ENCODE assay signal across 32 cellular contexts in genomic region chr19:23294141-23294540, GRCh38. TPM values are rescaled to one million over a fixed set of nuclear protein-coding genes. Genes with fewer than 3 reads are reported as not detected.
DNase-seq lines count a peak whose midpoint lies in the region; ATAC-seq and TF ChIP-seq lines count a peak whose summit lies in the region.
"Had no signal": no experiment of that assay in that cellular context is flagged by ENCODE, and none has a peak within 500 bp of the region (broad histone marks: within the 10 kb centered on the region; RNA-seq: fewer than 3 reads in every experiment).

No MANE protein-coding gene starts in this region.

- no peak overlapping the region for H3K27ac ChIP-seq in esophagus muscularis mucosa (replicated peaks in 1 of 4)
- no peak overlapping the region for H3K27ac ChIP-seq in CD8-positive, alpha-beta memory T cell (ENCODE audit: low read depth, low read length)
- H3K27ac ChIP-seq: 22Rv1; A549; BLaER1; BLaER1 treated with 17β-estradiol and CSF1 and Interleukin-3, amounts not matched to agents 10 nM and 100 nM; C4-2B had no signal

- DNase-seq in DMS79 treated with DMSO at 0.1 percent for 48 hours (lab: John Stamatoyannopoulos, UW) (peak; percentile 8), DMS79 (lab: John Stamatoyannopoulos, UW) (no peak), natural killer cell (no peak), esophagus muscularis mucosa (ENCODE audit: extremely low spot score) (peak; percentile 64), T-helper 1 cell (no peak)
- no peak for DNase-seq in natural killer cell treated with Interleukin-12 subunit alpha and Interleukin-12 subunit beta and Interleukin-15 and Interleukin-18, amount 100 ng/mL, for 72 hours (ENCODE audit: low spot score)
- no peak for DNase-seq in CD8-positive, alpha-beta memory T cell
- DNase-seq: 8988T; ACHN; AML-193; BE2C; C1 segment of cervical spinal cord; Caco-2; Calu3; CD4-positive, alpha-beta memory T cell; CD4-positive, alpha-beta T cell; CD4-positive, CD25-positive, alpha-beta regulatory T cell; CD8-positive, alpha-beta T cell; COR-L47; DMS 273 treated with DMSO at 0.1 percent for 48 hours; DMS153; DMS53; DND-41; EL had no signal

- TF ChIP-seq EP300 in esophagus muscularis mucosa (IDR thresholded peaks at IDR 0.05), result no peak

- no peak overlapping the region for H3K4me3 Mint-ChIP-seq in natural killer cell treated with Interleukin-12 subunit alpha and Interleukin-12 subunit beta and Interleukin-15 and Interleukin-18, amount 100 ng/mL, for 72 hours
- no peak overlapping the region for H3K4me3 Mint-ChIP-seq in natural killer cell
- H3K4me3 Mint-ChIP-seq in stimulated activated memory B cell treated with anti-CD40 and anti-IgM and Interleukin-4, amounts not matched to agents 10 μg/mL and 1 μg/mL and 100 μg/mL, for 72 hours, result no peak overlapping the region
- H3K4me3 Mint-ChIP-seq in CD8-positive, alpha-beta memory T cell, result no peak overlapping the region
- H3K4me3 Mint-ChIP-seq: B cell; CD14-positive monocyte; CD4-positive, alpha-beta memory T cell; CD4-positive, alpha-beta T cell; CD4-positive, CD25-positive, alpha-beta regulatory T cell; CD8-positive, alpha-beta T cell had no signal

- POLR2A ChIA-PET in CD8-positive, alpha-beta memory T cell (lab: Charles Lee), result no interaction called here

- H3K4me1 Mint-ChIP-seq in natural killer cell treated with Interleukin-12 subunit alpha and Interleukin-12 subunit beta and Interleukin-15 and Interleukin-18, amount 100 ng/mL, for 72 hours (ENCODE audit: low read depth in 2 of 2), result no peaks in the 10 kb centered on the region
- no peaks in the 10 kb centered on the region for H3K4me1 Mint-ChIP-seq in natural killer cell
- no peaks in the 10 kb centered on the region for H3K4me1 Mint-ChIP-seq in stimulated activated memory B cell treated with anti-CD40 and anti-IgM and Interleukin-4, amounts not matched to agents 10 μg/mL and 1 μg/mL and 100 μg/mL, for 72 hours
- H3K4me1 Mint-ChIP-seq in CD8-positive, alpha-beta memory T cell, result no peaks in the 10 kb centered on the region
- H3K4me1 Mint-ChIP-seq: B cell; CD14-positive monocyte; CD4-positive, alpha-beta memory T cell; CD4-positive, CD25-positive, alpha-beta regulatory T cell had no signal

- no peaks in the 10 kb centered on the region for H3K27me3 Mint-ChIP-seq in natural killer cell treated with Interleukin-12 subunit alpha and Interleukin-12 subunit beta and Interleukin-15 and Interleukin-18, amount 100 ng/mL, for 72 hours
- H3K27me3 Mint-ChIP-seq in natural killer cell (ENCODE audit: low read depth in 2 of 2), result no peaks in the 10 kb centered on the region
- no peaks in the 10 kb centered on the region for H3K27me3 Mint-ChIP-seq in stimulated activated memory B cell treated with anti-CD40 and anti-IgM and Interleukin-4, amounts not matched to agents 10 μg/mL and 1 μg/mL and 100 μg/mL, for 72 hours
- H3K27me3 Mint-ChIP-seq in CD8-positive, alpha-beta memory T cell, result no peaks in the 10 kb centered on the region
- H3K27me3 Mint-ChIP-seq: B cell; CD4-positive, alpha-beta memory T cell; CD4-positive, alpha-beta T cell; CD4-positive, CD25-positive, alpha-beta regulatory T cell had no signal

- no peak for TF ChIP-seq CTCF in natural killer cell (IDR thresholded peaks at IDR 0.05)
- no peak for TF ChIP-seq CTCF in esophagus muscularis mucosa (IDR thresholded peaks at IDR 0.05)

- no peaks in the 10 kb centered on the region for H3K36me3 Mint-ChIP-seq in natural killer cell treated with Interleukin-12 subunit alpha and Interleukin-12 subunit beta and Interleukin-15 and Interleukin-18, amount 100 ng/mL, for 72 hours
- H3K36me3 Mint-ChIP-seq in natural killer cell, result peaks cover under 1% of the 10 kb centered on the region
- H3K36me3 Mint-ChIP-seq in stimulated activated memory B cell treated with anti-CD40 and anti-IgM and Interleukin-4, amounts not matched to agents 10 μg/mL and 1 μg/mL and 100 μg/mL, for 72 hours, result no peaks in the 10 kb centered on the region
- H3K36me3 Mint-ChIP-seq in CD8-positive, alpha-beta memory T cell, result no peaks in the 10 kb centered on the region
- H3K36me3 Mint-ChIP-seq: CD4-positive, alpha-beta memory T cell; CD8-positive, alpha-beta T cell had no signal

- CTCF ChIA-PET in CD8-positive, alpha-beta memory T cell (lab: Charles Lee), result no interaction called here

- H3K9me3 ChIP-seq in esophagus muscularis mucosa, result no peaks in the 10 kb centered on the region
- no peaks in the 10 kb centered on the region for H3K9me3 ChIP-seq in CD8-positive, alpha-beta memory T cell (ENCODE audit: low read length)
- H3K9me3 ChIP-seq: BE2C, Caco-2 had no signal

- H3K4me3 ChIP-seq in esophagus muscularis mucosa, result no peak overlapping the region
- no peak overlapping the region for H3K4me3 ChIP-seq in CD8-positive, alpha-beta memory T cell (ENCODE audit: low read length)
- H3K4me3 ChIP-seq: A549; BLaER1; BLaER1 treated with 17β-estradiol and CSF1 and Interleukin-3, amounts not matched to agents 10 nM and 100 nM had no signal

- no peak overlapping the region for H3K27ac Mint-ChIP-seq in natural killer cell treated with Interleukin-12 subunit alpha and Interleukin-12 subunit beta and Interleukin-15 and Interleukin-18, amount 100 ng/mL, for 72 hours
- no peak overlapping the region for H3K27ac Mint-ChIP-seq in natural killer cell
- H3K27ac Mint-ChIP-seq in stimulated activated memory B cell treated with anti-CD40 and anti-IgM and Interleukin-4, amounts not matched to agents 10 μg/mL and 1 μg/mL and 100 μg/mL, for 72 hours, result no peak overlapping the region
- no peak overlapping the region for H3K27ac Mint-ChIP-seq in CD8-positive, alpha-beta memory T cell
- H3K27ac Mint-ChIP-seq: B cell; CD14-positive monocyte; CD4-positive, alpha-beta memory T cell; CD4-positive, alpha-beta T cell; CD4-positive, CD25-positive, alpha-beta regulatory T cell; CD8-positive, alpha-beta T cell had no signal

- ATAC-seq in natural killer cell treated with Interleukin-12 subunit alpha and Interleukin-12 subunit beta and Interleukin-15 and Interleukin-18, amount 100 ng/mL, for 72 hours, result peak; percentile 44 to 50
- ATAC-seq in natural killer cell, result no peak
- peak; percentile 58 for ATAC-seq in stimulated activated memory B cell treated with anti-CD40 and anti-IgM and Interleukin-4, amounts not matched to agents 10 μg/mL and 1 μg/mL and 100 μg/mL, for 72 hours
- ATAC-seq: A549; CD8-positive, alpha-beta T cell had no signal

- H3K9me3 Mint-ChIP-seq in natural killer cell treated with Interleukin-12 subunit alpha and Interleukin-12 subunit beta and Interleukin-15 and Interleukin-18, amount 100 ng/mL, for 72 hours, result peaks cover 8% of the 10 kb centered on the region
- no peaks in the 10 kb centered on the region for H3K9me3 Mint-ChIP-seq in natural killer cell
- H3K9me3 Mint-ChIP-seq in stimulated activated memory B cell treated with anti-CD40 and anti-IgM and Interleukin-4, amounts not matched to agents 10 μg/mL and 1 μg/mL and 100 μg/mL, for 72 hours, result peaks cover 2% of the 10 kb centered on the region
- peaks cover 0 to 5% (median 1%) of the 10 kb centered on the region in 5 donors for H3K9me3 Mint-ChIP-seq in CD8-positive, alpha-beta memory T cell

- intact Hi-C loops in natural killer cell (cut with micrococcal nuclease) (no loop called here), esophagus muscularis mucosa (cut with DNase I) (no loop called here)

- no peak for TF ChIP-seq POLR2A in esophagus muscularis mucosa (IDR thresholded peaks at IDR 0.05; ENCODE audit: low read depth)

- WGBS in esophagus muscularis mucosa, result 77% methylated on average over 4 of the region's 4 CpGs

- H3K27me3 ChIP-seq in esophagus muscularis mucosa, result no peaks in the 10 kb centered on the region
- H3K27me3 ChIP-seq in CD8-positive, alpha-beta memory T cell (ENCODE audit: insufficient read depth, low read length, poor library complexity, severe bottlenecking), result no peaks in the 10 kb centered on the region
- H3K27me3 ChIP-seq: BE2C; BLaER1; BLaER1 treated with 17β-estradiol and CSF1 and Interleukin-3, amounts not matched to agents 10 nM and 100 nM had no signal

- H3K4me1 ChIP-seq in esophagus muscularis mucosa, result no peaks in the 10 kb centered on the region
- no peaks in the 10 kb centered on the region for H3K4me1 ChIP-seq in CD8-positive, alpha-beta memory T cell (ENCODE audit: insufficient read depth, low read length)
- H3K4me1 ChIP-seq: A549; BE2C; BLaER1; BLaER1 treated with 17β-estradiol and CSF1 and Interleukin-3, amounts not matched to agents 10 nM and 100 nM; Caco-2 had no signal

- H3K36me3 ChIP-seq in esophagus muscularis mucosa, result no peaks in the 10 kb centered on the region
- H3K36me3 ChIP-seq in CD8-positive, alpha-beta memory T cell (ENCODE audit: insufficient read depth, low read length), result no peaks in the 10 kb centered on the region
- H3K36me3 ChIP-seq: BE2C; BLaER1; BLaER1 treated with 17β-estradiol and CSF1 and Interleukin-3, amounts not matched to agents 10 nM and 100 nM had no signal

RNA-seq across cellular contexts. Expression of gene ZNF724, which starts 43.9 kb away (rescaled TPM):
- 10 to 100 TPM in 1 of 2 donors, 1 to 10 TPM in 1; 9.3 to 12.3 TPM for total RNA-seq in natural killer cell treated with Interleukin-12 subunit alpha and Interleukin-12 subunit beta and Interleukin-15 and Interleukin-18, amount 100 ng/mL, for 72 hours
- total RNA-seq in natural killer cell (1 to 10 TPM; 4.5 to 5.8 (median 4.9) TPM), esophagus muscularis mucosa (under 1 TPM; 0.42 to 0.66 (median 0.55) TPM)
- 10 to 100 TPM; 10.7 to 11.3 TPM for total RNA-seq in CD8-positive, alpha-beta memory T cell
- 0.85 TPM for polyA plus RNA-seq in CD8-positive, alpha-beta memory T cell

Comparison
In these comparisons a context has a peak if more than half of its experiments do, and no peak if none do; other contexts are left out.
1. DNase-seq: peak in DMS79 treated with DMSO at 0.1 percent for 48 hours (single experiment) and esophagus muscularis mucosa (single experiment); none in DMS79 (single experiment), natural killer cell treated with Interleukin-12 subunit alpha and Interleukin-12 subunit beta and Interleukin-15 and Interleukin-18, amount 100 ng/mL, for 72 hours (single experiment), natural killer cell (single experiment), CD8-positive, alpha-beta memory T cell (0 of 5) and T-helper 1 cell (0 of 5).
2. ATAC-seq: peak in natural killer cell treated with Interleukin-12 subunit alpha and Interleukin-12 subunit beta and Interleukin-15 and Interleukin-18, amount 100 ng/mL, for 72 hours (2 of 2) and stimulated activated memory B cell treated with anti-CD40 and anti-IgM and Interleukin-4, amounts not matched to agents 10 μg/mL and 1 μg/mL and 100 μg/mL, for 72 hours (single experiment); none in natural killer cell (0 of 3).